In genomic region chr19:34711890-34712289, GRCh38 we compare ENCODE assay signal across 12 cellular contexts. TPM values are rescaled to one million over a fixed set of nuclear protein-coding genes. Genes with fewer than 3 reads are reported as not detected.
"Had no signal": no experiment of that assay in that cellular context is flagged by ENCODE, and none has a peak within 500 bp of the region (broad histone marks: within the 10 kb centered on the region; RNA-seq: fewer than 3 reads in every experiment).

No MANE protein-coding gene starts in this region.

- H3K36me3 ChIP-seq: Peyer's patch, SJCRH30, WERI-Rb-1 had no signal

- H3K9ac ChIP-seq: SK-N-SH had no signal

- H3K27ac ChIP-seq: coronary artery, Peyer's patch, RWPE1, SJCRH30, WERI-Rb-1 had no signal

- H3K27me3 ChIP-seq: Peyer's patch, SJCRH30 had no signal

- H3K4me3 Mint-ChIP-seq: activated CD8-positive, alpha-beta T cell treated with anti-CD3 and anti-CD28 coated beads for 36 hours; activated naive CD4-positive, alpha-beta T cell treated with anti-CD3 and anti-CD28 coated beads, Interleukin-2, amount 50 U/mL, for 24 hours; T-helper 2 cell treated with Interferon-gamma antibody and Interleukin-4, amounts not matched to agents 5 μg/mL and 100 μg/mL, for 36 hours had no signal

- DNase-seq: aorta, Right ventricle myocardium superior had no signal

- H3K27ac Mint-ChIP-seq: activated CD8-positive, alpha-beta T cell treated with anti-CD3 and anti-CD28 coated beads for 36 hours; activated naive CD4-positive, alpha-beta T cell treated with anti-CD3 and anti-CD28 coated beads, Interleukin-2, amount 50 U/mL, for 24 hours; T-helper 2 cell treated with Interferon-gamma antibody and Interleukin-4, amounts not matched to agents 5 μg/mL and 100 μg/mL, for 36 hours had no signal

- H3K4me2 ChIP-seq: SK-N-SH had no signal

- H3K4me3 ChIP-seq: coronary artery, Peyer's patch, SJCRH30 had no signal

- H3K4me1 ChIP-seq: Peyer's patch, SJCRH30 had no signal

RNA-seq across cellular contexts. Expression of gene SCGB2B2, which starts 34.9 kb away (rescaled TPM):
- total RNA-seq: LHCN-M2, SJCRH30 had no signal
